ENCODE assay signal across 14 cellular contexts in the genomic region with DNA sequence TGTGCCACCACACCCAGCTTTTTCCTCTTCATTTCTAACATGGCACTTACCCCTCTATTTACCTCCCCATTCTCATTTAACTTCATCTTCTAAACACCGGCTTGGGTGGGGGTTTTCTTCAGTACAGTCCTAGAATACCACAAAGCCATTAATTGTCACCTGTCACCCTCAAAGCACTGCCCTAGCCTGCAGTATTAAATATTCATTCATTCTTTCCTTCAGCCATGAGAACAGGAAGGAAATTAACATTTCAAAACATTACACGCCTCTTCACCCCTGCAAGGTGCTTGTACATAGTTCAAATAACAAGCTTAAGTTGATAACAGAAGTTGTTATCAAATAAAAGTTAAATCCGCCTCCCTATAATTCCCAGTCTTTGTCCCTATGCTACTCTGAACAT. TPM values are rescaled to one million over a fixed set of nuclear protein-coding genes. Genes with fewer than 3 reads are reported as not detected.
"Had no signal": no experiment of that assay in that cellular context is flagged by ENCODE, and none has a peak within 500 bp of the region (broad histone marks: within the 10 kb centered on the region; RNA-seq: fewer than 3 reads in every experiment).

No MANE protein-coding gene starts in this region.

- H3K4me3 Mint-ChIP-seq: activated T-cell treated with anti-CD3 and anti-CD28 coated beads, Interleukin-2, amount 50 U/mL, for 24 hours; natural killer cell treated with Interleukin-12 subunit alpha and Interleukin-12 subunit beta and Interleukin-15 and Interleukin-18, amount 100 ng/mL, for 72 hours had no signal

- H3K9me3 Mint-ChIP-seq: activated T-cell treated with anti-CD3 and anti-CD28 coated beads, Interleukin-2, amount 50 U/mL, for 24 hours had no signal

- ATAC-seq: left cardiac atrium; natural killer cell treated with Interleukin-12 subunit alpha and Interleukin-12 subunit beta and Interleukin-15 and Interleukin-18, amount 100 ng/mL, for 72 hours had no signal

- H3K27me3 Mint-ChIP-seq: activated T-cell treated with anti-CD3 and anti-CD28 coated beads, Interleukin-2, amount 50 U/mL, for 24 hours had no signal

- H3K36me3 Mint-ChIP-seq: natural killer cell treated with Interleukin-12 subunit alpha and Interleukin-12 subunit beta and Interleukin-15 and Interleukin-18, amount 100 ng/mL, for 72 hours had no signal

- H3K27ac Mint-ChIP-seq: activated T-cell treated with anti-CD3 and anti-CD28 coated beads, Interleukin-2, amount 50 U/mL, for 24 hours; progenitor cell of endocrine pancreas had no signal

- DNase-seq: activated CD4-positive, alpha-beta T cell treated with anti-CD3 and anti-CD28 coated beads for 48 hours; activated effector memory CD4-positive, alpha-beta T cell treated with anti-CD3 and anti-CD28 coated beads, Interleukin-2, amount 50 U/mL, for 16 hours; activated T-cell treated with anti-CD3 and anti-CD28 coated beads, Interleukin-2, amount 50 U/mL, for 24 hours; esophagus squamous epithelium; foreskin fibroblast; glutamatergic neuron; left cardiac atrium; occipital lobe; right lobe of liver; stimulated activated naive CD4-positive, alpha-beta T cell treated with Interleukin-2 at 50 U/mL for 16 hours had no signal

RNA-seq across cellular contexts. Expression of gene PGA3, which starts 31.4 kb away (rescaled TPM):
- total RNA-seq: bronchial epithelial cell; esophagus squamous epithelium; lung; natural killer cell treated with Interleukin-12 subunit alpha and Interleukin-12 subunit beta and Interleukin-15 and Interleukin-18, amount 100 ng/mL, for 72 hours; progenitor cell of endocrine pancreas had no signal

RNA-seq across cellular contexts. Expression of gene PGA4, which starts 50.2 kb away (rescaled TPM):
- total RNA-seq: bronchial epithelial cell; natural killer cell treated with Interleukin-12 subunit alpha and Interleukin-12 subunit beta and Interleukin-15 and Interleukin-18, amount 100 ng/mL, for 72 hours had no signal
